ENCODE assay signal across 28 cellular contexts in genomic region chr9:108838017-108838416, GRCh38. TPM values are rescaled to one million over a fixed set of nuclear protein-coding genes. Genes with fewer than 3 reads are reported as not detected.
DNase-seq lines count a peak whose midpoint lies in the region; ATAC-seq, FAIRE-seq and TF ChIP-seq lines count a peak whose summit lies in the region.
"Had no signal": no experiment of that assay in that cellular context is flagged by ENCODE, and none has a peak within 500 bp of the region (broad histone marks: within the 10 kb centered on the region; RNA-seq: fewer than 3 reads in every experiment).

No MANE protein-coding gene starts in this region.

- no peak overlapping the region for H2BK5ac ChIP-seq in IMR-90 (ENCODE audit: low read depth, low read length, poor library complexity, severe bottlenecking)

- no peaks in the 10 kb centered on the region for H3K9me3 ChIP-seq in IMR-90 (ENCODE audit: control insufficient read depth, insufficient read depth, low read length)
- H3K9me3 ChIP-seq in WERI-Rb-1 (ENCODE audit: severe bottlenecking): no peaks in the 10 kb centered on the region
- H3K9me3 ChIP-seq in pancreas: no peaks in the 10 kb centered on the region
- H3K9me3 ChIP-seq: left lung, ovary, SJSA1, thoracic aorta had no signal

- in situ Hi-C loops in IMR-90 (cut with MboI; ENCODE audit: low sequenced_read_pairs): no loop called here

- no peak overlapping the region for H2BK120ac ChIP-seq in IMR-90 (ENCODE audit: low read depth, low read length)

- no peak overlapping the region for H3K23ac ChIP-seq in IMR-90 (ENCODE audit: low read depth, low read length)

- H3K9me1 ChIP-seq in IMR-90 (ENCODE audit: insufficient read depth, low read length): no peaks in the 10 kb centered on the region

- WGBS in IMR-90 (ENCODE audit: extremely low coverage in 2 of 2, insufficient read length in 1 of 2), 2 experiments: 100% methylated on average over 1 of the region's 6 CpGs; no CpG with 5 or more reads in 1 of the 2 experiments
- 82 to 85% methylated on average over 6 of the region's 6 CpGs for WGBS in pancreas, 2 donors

- H3K79me1 ChIP-seq in IMR-90 (ENCODE audit: low read depth in 1 of 2, low read length in 2 of 2): no peaks in the 10 kb centered on the region

- DNase-seq in IMR-90 (peak; percentile 20), WERI-Rb-1 (no peak), fibroblast of pulmonary artery (ENCODE audit: low read depth) (peak; percentile 35), pancreas (no peak), posterior vena cava (ENCODE audit: low spot score) (no peak), HEK293T (ENCODE audit: extremely low spot score) (no peak)
- no peak for DNase-seq in activated naive CD4-positive, alpha-beta T cell treated with Interleukin-2 at 50 U/mL for 16 hours
- DNase-seq: activated CD4-positive, alpha-beta T cell treated with anti-CD3 and anti-CD28 coated beads for 36 hours; activated gamma-delta T cell treated with Interleukin-2 at 50 U/mL for 16 hours; activated T-cell treated with anti-CD3 and anti-CD28 coated beads, Interleukin-2, amount 50 U/mL, for 24 hours; amniotic stem cell; CD4-positive, alpha-beta memory T cell; DMS 273 treated with DMSO at 0.1 percent for 48 hours; GDM1; left lung; MM.1S; natural killer cell; NCI-H1417 treated with DMSO at 0.1 percent for 48 hours; NCI-H2081 treated with DMSO at 0.1 percent for 48 hours; NCI-H446; ovary; right cardiac atrium; stimulated activated naive CD8-positive, alpha-beta T cell treated with anti-CD3 and anti-CD28 coated beads, Interleukin-15, Interleukin-2, amounts not matched to agents 100 U/mL and 50 U/mL, for 24 hours had no signal

- no peak for TF ChIP-seq CTCF in IMR-90 (conservative IDR thresholded peaks at IDR 0.05; ENCODE audit: low read depth, low read length)
- no peak for TF ChIP-seq CTCF in WERI-Rb-1 (IDR thresholded peaks at IDR 0.05; ENCODE audit: low read depth, low read length)
- no peak for TF ChIP-seq CTCF in fibroblast of pulmonary artery (IDR thresholded peaks at IDR 0.05; ENCODE audit: low read length, missing control alignments)
- no peak for TF ChIP-seq CTCF in pancreas (IDR thresholded peaks at IDR 0.05)

- no peak overlapping the region for H3K18ac ChIP-seq in IMR-90 (ENCODE audit: low read depth, low read length)

- no peak overlapping the region for H3K14ac ChIP-seq in IMR-90 (replicated peaks; ENCODE audit: low read depth, low read length)

- H3K4me2 ChIP-seq in IMR-90 (ENCODE audit: low read depth, low read length): no peak overlapping the region
- H3K4me2 ChIP-seq: hepatocyte had no signal

- no peak overlapping the region for H4K8ac ChIP-seq in IMR-90 (ENCODE audit: low read depth in 2 of 2, low read length in 2 of 2)

- no peak overlapping the region for H2BK20ac ChIP-seq in IMR-90 (ENCODE audit: low read depth, low read length)

- H2AK5ac ChIP-seq in IMR-90 (ENCODE audit: low read depth, low read length): no peak overlapping the region

- H3K27me3 ChIP-seq in IMR-90 (ENCODE audit: control insufficient read depth, insufficient read depth, low read length) (no peaks in the 10 kb centered on the region; the same call in 1 of the 2 replicates), WERI-Rb-1 (ENCODE audit: insufficient read depth, low read depth, severe bottlenecking) (no peaks in the 10 kb centered on the region), pancreas (no peaks in the 10 kb centered on the region)
- H3K27me3 ChIP-seq: hepatocyte, left lung, ovary had no signal

- H3K27ac ChIP-seq in IMR-90 (ENCODE audit: insufficient read depth, low read length) (no peak overlapping the region), WERI-Rb-1 (peak overlapping the region; percentile 78), pancreas (no peak overlapping the region)
- H3K27ac ChIP-seq: hepatocyte, left lung, ovary, SJSA1, thoracic aorta had no signal

- no peak for TF ChIP-seq RAD21 in IMR-90 (IDR thresholded peaks at IDR 0.05; ENCODE audit: low read length)

- no peaks in the 10 kb centered on the region for H4K20me1 ChIP-seq in IMR-90 (ENCODE audit: insufficient read depth, low read length)

- CTCF ChIA-PET in IMR-90 (lab: Yijun Ruan, JAX) (no interaction called here), HEK293T (lab: Yijun Ruan, JAX) (no interaction called here)

- no peak overlapping the region for H2AK9ac ChIP-seq in IMR-90 (replicated peaks; ENCODE audit: low read depth, low read length, poor library complexity)

- TF ChIP-seq POLR2A in IMR-90 (IDR thresholded peaks at IDR 0.05; ENCODE audit: low read depth, low read length): no peak

- no peak overlapping the region for H2BK15ac ChIP-seq in IMR-90 (ENCODE audit: low read depth, low read length)

- no peak overlapping the region for H3K9ac ChIP-seq in IMR-90 (ENCODE audit: low read depth, low read length)

- no peak for ATAC-seq in IMR-90 (ENCODE audit: low read depth)
- no peak for ATAC-seq in pancreas
- ATAC-seq: activated CD4-positive, alpha-beta T cell treated with anti-CD3 and anti-CD28 coated beads for 36 hours; K562; left lung; natural killer cell; right cardiac atrium; stimulated activated naive CD8-positive, alpha-beta T cell treated with anti-CD3 and anti-CD28 coated beads, Interleukin-15, Interleukin-2, amounts not matched to agents 100 U/mL and 50 U/mL, for 24 hours had no signal

- no TSS peak for BruUV-seq in IMR-90 (replicated peaks; lab: Mats Ljungman, UMichigan)

- H3K36me3 ChIP-seq in IMR-90 (ENCODE audit: control insufficient read depth, insufficient read depth, low read length) (no peaks in the 10 kb centered on the region), WERI-Rb-1 (peaks cover 48% of the 10 kb centered on the region), pancreas (no peaks in the 10 kb centered on the region)
- H3K36me3 ChIP-seq: left lung, ovary, SJSA1, thoracic aorta had no signal

- H4K91ac ChIP-seq in IMR-90 (ENCODE audit: insufficient read depth, low read depth, low read length): no peak overlapping the region

- H3K4ac ChIP-seq in IMR-90 (ENCODE audit: low read depth, low read length): no peak overlapping the region

- no peak overlapping the region for H3K56ac ChIP-seq in IMR-90 (ENCODE audit: extremely low read depth, insufficient read depth, low read length)

- dilution Hi-C loops in IMR-90 (cut with HindIII; ENCODE audit: low sequenced_read_pairs, unreplicated experiment): no loop called here

- H3K4me1 ChIP-seq in IMR-90 (ENCODE audit: control insufficient read depth, insufficient read depth, low read length) (no peaks in the 10 kb centered on the region), pancreas (no peaks in the 10 kb centered on the region)
- H3K4me1 ChIP-seq: SJSA1 had no signal

- intact Hi-C loops in IMR-90 (cut with micrococcal nuclease) (no loop called here), pancreas (cut with DNase I) (no loop called here), posterior vena cava (cut with DNase I) (no loop called here)

- no peak overlapping the region for H2AFZ ChIP-seq in IMR-90 (replicated peaks; ENCODE audit: low read length, poor library complexity)
- H2AFZ ChIP-seq: hepatocyte had no signal

- FAIRE-seq in pancreas (lab: Jason Lieb, UNC): no peak
- FAIRE-seq: frontal cortex, K562 had no signal

- H4K5ac ChIP-seq in IMR-90 (ENCODE audit: low read depth, low read length): no peak overlapping the region

- POLR2A ChIA-PET in IMR-90 (lab: Charles Lee; ENCODE audit: unreplicated experiment): no interaction called here
- POLR2A ChIA-PET in HEK293T (lab: Yijun Ruan, JAX): no interaction called here

- H3K4me3 ChIP-seq in IMR-90 (ENCODE audit: insufficient read depth, low read depth, low read length): no peak overlapping the region
- peak overlapping the region; percentile 37 for H3K4me3 ChIP-seq in WERI-Rb-1 (ENCODE audit: low read depth, low read length)
- H3K4me3 ChIP-seq in fibroblast of pulmonary artery (replicated peaks; ENCODE audit: low read depth, low read length): no peak overlapping the region
- H3K4me3 ChIP-seq in pancreas: no peak overlapping the region
- H3K4me3 ChIP-seq: hepatocyte, K562, left lung, ovary, SJSA1, thoracic aorta had no signal

TF ChIP-seq in IMR-90, 13 proteins besides CTCF, POLR2A, EP300 and RAD21 (continues in another document):
- TF ChIP-seq CEBPB (IDR thresholded peaks at IDR 0.05; ENCODE audit: low read depth, low read length): peak; percentile 57; the same call in 1 of the 2 replicates
- TF ChIP-seq, protein P1, sequence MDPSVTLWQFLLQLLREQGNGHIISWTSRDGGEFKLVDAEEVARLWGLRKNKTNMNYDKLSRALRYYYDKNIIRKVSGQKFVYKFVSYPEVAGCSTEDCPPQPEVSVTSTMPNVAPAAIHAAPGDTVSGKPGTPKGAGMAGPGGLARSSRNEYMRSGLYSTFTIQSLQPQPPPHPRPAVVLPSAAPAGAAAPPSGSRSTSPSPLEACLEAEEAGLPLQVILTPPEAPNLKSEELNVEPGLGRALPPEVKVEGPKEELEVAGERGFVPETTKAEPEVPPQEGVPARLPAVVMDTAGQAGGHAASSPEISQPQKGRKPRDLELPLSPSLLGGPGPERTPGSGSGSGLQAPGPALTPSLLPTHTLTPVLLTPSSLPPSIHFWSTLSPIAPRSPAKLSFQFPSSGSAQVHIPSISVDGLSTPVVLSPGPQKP (IDR thresholded peaks at IDR 0.05; ENCODE audit: borderline replicate concordance, low read depth, low read length): no peak
- TF ChIP-seq MAFK (IDR thresholded peaks at IDR 0.05; ENCODE audit: low read depth, low read length): no peak

TF ChIP-seq in HEK293T, 16 proteins besides CTCF, POLR2A, EP300 and RAD21 (continues in another document):
- no peak for TF ChIP-seq L3MBTL2 (conservative IDR thresholded peaks at IDR 0.05)
- no peak for TF ChIP-seq BHLHE40 (IDR thresholded peaks at IDR 0.05; ENCODE audit: borderline replicate concordance)
- TF ChIP-seq FOXA1 (IDR thresholded peaks at IDR 0.05): no peak
- no peak for TF ChIP-seq PKNOX1 (IDR thresholded peaks at IDR 0.05)

RNA-seq across cellular contexts. Expression of gene ACTL7B, which starts 17.8 kb away (rescaled TPM):
- total RNA-seq in IMR-90 (2012; rRNA removed) (not detected in 2 replicates), pancreas (not detected), posterior vena cava (not detected)
- polyA plus RNA-seq in IMR-90 (2012; rRNA removed) (not detected in 2 replicates), pancreas (not detected)
- polyA plus RNA-seq in IMR-90 (2012; cell fraction: cytosol; rRNA removed): not detected in 2 replicates
- 0.08 and 0.24 TPM in 2 replicates for polyA plus RNA-seq in IMR-90 (2012; cell fraction: nucleus; rRNA removed; ENCODE audit: low replicate concordance)
- total RNA-seq: activated CD4-positive, alpha-beta T cell treated with anti-CD3 and anti-CD28 coated beads for 36 hours; frontal cortex; hepatocyte; K562; left lung; right cardiac atrium; SJSA1; thoracic aorta had no signal
- polyA plus RNA-seq: CD4-positive, alpha-beta memory T cell; hepatocyte; K562; right cardiac atrium had no signal

RNA-seq across cellular contexts. Expression of gene ACTL7A, which starts 24.0 kb away (rescaled TPM):
- total RNA-seq in IMR-90 (2012; rRNA removed) (not detected in 2 replicates), pancreas (not detected), posterior vena cava (not detected)
- polyA plus RNA-seq in IMR-90 (2012; rRNA removed) (not detected in 2 replicates), pancreas (not detected)
- polyA plus RNA-seq in IMR-90 (2012; cell fraction: cytosol; rRNA removed): not detected in 2 replicates
- not detected in 2 replicates for polyA plus RNA-seq in IMR-90 (2012; cell fraction: nucleus; rRNA removed; ENCODE audit: low replicate concordance)
- total RNA-seq: activated CD4-positive, alpha-beta T cell treated with anti-CD3 and anti-CD28 coated beads for 36 hours; CD4-positive, alpha-beta memory T cell; frontal cortex; hepatocyte; K562; left lung; natural killer cell; ovary; right cardiac atrium; SJSA1; thoracic aorta had no signal
- polyA plus RNA-seq: CD4-positive, alpha-beta memory T cell; hepatocyte; K562; ovary; right cardiac atrium had no signal

Comparison
In these comparisons a context has a peak if more than half of its experiments do, and no peak if none do; other contexts are left out.
1. DNase-seq: peak in IMR-90 (single experiment) and fibroblast of pulmonary artery (single experiment); none in WERI-Rb-1 (single experiment), pancreas (0 of 6), posterior vena cava (single experiment), HEK293T (single experiment) and activated naive CD4-positive, alpha-beta T cell treated with Interleukin-2 at 50 U/mL for 16 hours (single experiment).